ENCODE assay signal across 27 cellular contexts in the genomic region with DNA sequence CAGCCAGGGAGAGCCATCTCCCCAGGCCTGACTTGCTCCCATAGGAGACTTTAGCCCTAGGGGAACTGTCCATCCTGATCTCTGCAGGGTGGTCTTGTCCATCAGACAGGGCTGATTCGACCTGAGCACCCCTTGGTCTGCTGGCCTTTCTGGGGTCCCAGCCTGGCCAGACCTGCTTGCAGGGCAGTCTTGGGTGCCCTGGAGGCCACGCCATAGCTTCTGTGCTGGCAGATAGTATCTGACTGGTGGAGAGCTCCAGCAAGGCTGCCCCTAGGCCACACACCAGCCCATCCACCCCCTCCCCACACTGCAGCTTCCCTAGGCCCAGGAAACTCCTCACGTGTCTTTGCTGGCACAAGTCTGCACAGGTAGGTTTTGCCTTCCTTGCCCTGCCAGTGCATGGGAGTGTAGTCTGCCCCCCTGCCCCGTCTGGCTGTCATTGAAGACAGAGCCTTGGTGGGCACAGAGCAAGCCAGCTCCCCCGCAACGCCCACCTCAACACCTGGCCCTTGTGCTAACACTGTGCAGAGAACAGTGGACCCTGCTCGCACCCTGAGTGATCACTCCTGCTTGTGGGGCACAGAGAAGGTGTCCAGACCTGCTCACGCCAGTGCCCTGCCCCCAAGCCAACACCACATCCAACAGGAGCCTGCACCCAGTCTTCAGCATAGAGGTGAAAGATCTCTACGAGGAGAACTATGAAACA. TPM values are rescaled to one million over a fixed set of nuclear protein-coding genes. Genes with fewer than 3 reads are reported as not detected.
"Had no signal": no experiment of that assay in that cellular context is flagged by ENCODE, and none has a peak within 500 bp of the region (broad histone marks: within the 10 kb centered on the region; RNA-seq: fewer than 3 reads in every experiment).

No MANE protein-coding gene starts in this region.

- ATAC-seq: gastroesophageal sphincter; left ventricle myocardium superior; sciatic nerve; stimulated activated naive B cell treated with anti-CD40 and anti-IgM and Interleukin-4, amounts not matched to agents 10 μg/mL and 1 μg/mL and 100 μg/mL, for 72 hours; stimulated activated naive CD8-positive, alpha-beta T cell treated with anti-CD3 and anti-CD28 coated beads, Interleukin-15, amount 100 ng/mL, for 72 hours; upper lobe of right lung had no signal

- H3K4me3 ChIP-seq: coronary artery, dorsolateral prefrontal cortex, esophagus squamous epithelium, gastroesophageal sphincter, lung, spleen, testis, tibial nerve, upper lobe of right lung had no signal

- FAIRE-seq: keratinocyte had no signal

- H3K9me3 ChIP-seq: testis, upper lobe of right lung had no signal

- H3K27ac ChIP-seq: coronary artery, dorsolateral prefrontal cortex, epithelial cell of prostate, esophagus squamous epithelium, gastroesophageal sphincter, spleen, testis, tibial nerve, upper lobe of right lung had no signal

- H3K4me3 Mint-ChIP-seq: immature natural killer cell; nephron progenitor cell; stimulated activated naive CD8-positive, alpha-beta T cell treated with anti-CD3 and anti-CD28 coated beads, Interleukin-15, amount 100 ng/mL, for 72 hours had no signal

- H3K27me3 ChIP-seq: gastroesophageal sphincter, testis, tibial nerve had no signal

- DNase-seq: dorsolateral prefrontal cortex; effector memory CD4-positive, alpha-beta T cell; esophagus squamous epithelium; foreskin fibroblast; glutamatergic neuron; immature natural killer cell; left cardiac atrium; left ventricle myocardium superior; mesendoderm; naive B cell; nephron progenitor cell; posterior cingulate gyrus; spleen; stimulated activated CD4-positive, alpha-beta T cell treated with anti-CD3 and anti-CD28 coated beads, Interleukin-15, amount 100 ng/mL, for 24 hours; stimulated activated CD4-positive, alpha-beta T cell treated with anti-CD3 and anti-CD28 coated beads, Interleukin-1b, Interleukin-23, amount 100 ng/mL, for 48 hours; stimulated activated CD4-positive, alpha-beta T cell treated with anti-CD3 and anti-CD28 coated beads, Interleukin-4, amount 100 ng/mL, for 24 hours; stimulated activated naive B cell treated with anti-CD40 and anti-IgM and Interleukin-4, amounts not matched to agents 10 μg/mL and 1 μg/mL and 100 μg/mL, for 72 hours; stimulated activated naive CD8-positive, alpha-beta T cell treated with anti-CD3 and anti-CD28 coated beads, Interleukin-15, amount 100 ng/mL, for 72 hours; testis; upper lobe of right lung had no signal

- H3K27ac Mint-ChIP-seq: immature natural killer cell; naive B cell; nephron progenitor cell; stimulated activated naive B cell treated with anti-CD40 and anti-IgM and Interleukin-4, amounts not matched to agents 10 μg/mL and 1 μg/mL and 100 μg/mL, for 72 hours; stimulated activated naive CD8-positive, alpha-beta T cell treated with anti-CD3 and anti-CD28 coated beads, Interleukin-15, amount 100 ng/mL, for 72 hours had no signal

- H3K4me1 ChIP-seq: esophagus squamous epithelium, gastroesophageal sphincter, testis, tibial nerve, upper lobe of right lung had no signal

- H3K36me3 ChIP-seq: esophagus squamous epithelium, gastroesophageal sphincter, spleen, tibial nerve, upper lobe of right lung had no signal

- H3K36me3 Mint-ChIP-seq: immature natural killer cell had no signal

RNA-seq across cellular contexts. Expression of gene CCN2, which starts 32.4 kb away (rescaled TPM):
- polyA plus RNA-seq: immature natural killer cell had no signal
